ENCODE assay signal across 23 cellular contexts in the genomic region with DNA sequence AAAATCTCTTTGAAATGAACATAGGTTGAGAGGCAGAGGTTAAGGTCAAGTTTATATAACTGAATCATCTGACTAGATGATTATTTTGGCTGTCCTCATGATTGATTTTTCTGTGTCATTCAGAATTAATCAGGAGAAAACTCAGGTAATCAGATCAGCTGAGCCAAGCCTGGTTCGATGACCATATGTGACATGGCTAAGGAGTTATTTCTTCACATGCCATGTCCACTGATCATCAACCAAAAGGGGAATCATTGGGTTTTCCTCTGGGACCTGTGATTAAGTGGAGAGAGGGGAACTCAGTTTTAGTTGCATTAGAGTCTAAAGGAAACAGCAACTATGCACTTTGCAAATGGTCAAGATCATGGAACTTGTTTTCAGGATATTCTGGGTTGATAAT.
"Had no signal": no experiment of that assay in that cellular context is flagged by ENCODE, and none has a peak within 500 bp of the region (broad histone marks: within the 10 kb centered on the region; RNA-seq: fewer than 3 reads in every experiment).

No MANE protein-coding gene starts in this region.

- H3K36me3 ChIP-seq: lower lobe of right lung, ovary, suprapubic skin, transverse colon, vagina had no signal

- H3K27me3 ChIP-seq: ovary, transverse colon, vagina had no signal

- H3K9me3 ChIP-seq: lower lobe of right lung, ovary, psoas muscle, suprapubic skin, transverse colon, vagina had no signal

- H3K4me1 ChIP-seq: foreskin keratinocyte, lower lobe of right lung, psoas muscle, suprapubic skin, vagina had no signal

- DNase-seq: dorsolateral prefrontal cortex; effector CD4-positive, alpha-beta T cell; foreskin keratinocyte; hypothalamus; immature natural killer cell; islet precursor cell; kidney glomerular epithelial cell; left ventricle myocardium superior; lower lobe of right lung; naive thymus-derived CD8-positive, alpha-beta T cell; nephron progenitor cell; nucleus accumbens; ovary; posterior cingulate gyrus; psoas muscle; right cardiac atrium; small intestine; stimulated activated CD4-positive, alpha-beta T cell treated with anti-CD3 and anti-CD28 coated beads, Interleukin-15, amount 100 ng/mL, for 24 hours; stimulated activated CD4-positive, alpha-beta T cell treated with anti-CD3 and anti-CD28 coated beads, Interleukin-2, amount 100 ng/mL, for 48 hours; stimulated activated naive B cell treated with anti-CD40 and anti-IgM and Interleukin-4, amounts not matched to agents 10 μg/mL and 1 μg/mL and 100 μg/mL, for 72 hours; transverse colon had no signal

- H3K4me3 ChIP-seq: dorsolateral prefrontal cortex, lower lobe of right lung, ovary, psoas muscle, suprapubic skin, transverse colon, vagina had no signal

- ATAC-seq: foreskin keratinocyte; left ventricle myocardium superior; lower lobe of right lung; naive thymus-derived CD8-positive, alpha-beta T cell; psoas muscle; right cardiac atrium; stimulated activated naive B cell treated with anti-CD40 and anti-IgM and Interleukin-4, amounts not matched to agents 10 μg/mL and 1 μg/mL and 100 μg/mL, for 72 hours had no signal

- FAIRE-seq: small intestine had no signal

- H3K27ac ChIP-seq: dorsolateral prefrontal cortex, foreskin keratinocyte, lower lobe of right lung, ovary, psoas muscle, suprapubic skin, vagina had no signal
